In genomic region chr11:107017433-107018227, GRCh38 we compare ENCODE assay signal across 8 cellular contexts.
A peak's percentile ranks its signal among the peaks of the same experiment; 100 is the strongest.
DNase-seq lines count a peak whose midpoint lies in the region; ATAC-seq and TF ChIP-seq lines count a peak whose summit lies in the region.

No MANE protein-coding gene starts in this region.

- peak; percentile 63 for ATAC-seq in GM18498 (IDR thresholded peaks at IDR 0.05; ENCODE audit: unreplicated experiment)
- peak; percentile 63 for ATAC-seq in HG02970 (IDR thresholded peaks at IDR 0.05; ENCODE audit: low FRiP score, unreplicated experiment)

- TF ChIP-seq CTCF in astrocyte of the spinal cord (IDR thresholded peaks at IDR 0.05; ENCODE audit: low read depth, low read length) = peak; percentile 59

- in situ Hi-C loops in astrocyte of the spinal cord (cut with HindIII; ENCODE audit: low sequenced_read_pairs) = no loop called here

- H3K4me3 ChIP-seq in astrocyte of the spinal cord (ENCODE audit: low read depth, low read length) (peak overlapping the region; percentile 45), iPS-11a (ENCODE audit: low read depth, low read length) (peak overlapping the region; percentile 44), skeletal muscle cell (ENCODE audit: low read depth, low read length) (peak overlapping the region; percentile 49)

- DNase-seq in AG20443 (ENCODE audit: low spot score) (peak; percentile 67), NCI-H510A (lab: John Stamatoyannopoulos, UW) (peak; percentile 55), astrocyte of the spinal cord (ENCODE audit: low read depth, low spot score) (peak; percentile 61), skeletal muscle cell (ENCODE audit: low read depth) (no peak), GDM1 (lab: John Stamatoyannopoulos, UW) (no peak)

Comparison
In these comparisons a context has a peak if more than half of its experiments do, and no peak if none do; other contexts are left out.
1. DNase-seq: peak in AG20443 (single experiment), NCI-H510A (single experiment) and astrocyte of the spinal cord (single experiment); none in skeletal muscle cell (single experiment) and GDM1 (single experiment).
2. Peak in every context shown above with its lines, with median percentiles within 50 percentile points of each other: H3K4me3 ChIP-seq.